ENCODE assay signal across 16 cellular contexts in genomic region chr10:119257894-119258293, GRCh38.
"Had no signal": no experiment of that assay in that cellular context is flagged by ENCODE, and none has a peak within 500 bp of the region (broad histone marks: within the 10 kb centered on the region; RNA-seq: fewer than 3 reads in every experiment).

No MANE protein-coding gene starts in this region.

- H3K27ac ChIP-seq: left lung, psoas muscle, SJSA1, testis had no signal

- ATAC-seq: activated CD8-positive, alpha-beta memory T cell treated with anti-CD3 and anti-CD28 coated beads, Interleukin-2, amount 10 ng/mL, durations not matched to agents 7 days and 5 days; left lung; psoas muscle; sciatic nerve had no signal

- H3K9me3 Mint-ChIP-seq: activated T-cell treated with anti-CD3 and anti-CD28 coated beads, Interleukin-2, amount 50 U/mL, for 24 hours; central memory CD8-positive, alpha-beta T cell; dendritic cell treated with granulocyte-macrophage colony-stimulating factor and Interleukin-4, amounts not matched to agents 40 ng/mL and 50 ng/mL, for 4 days had no signal

- DNase-seq: activated CD4-positive, alpha-beta T cell treated with anti-CD3 and anti-CD28 coated beads for 1 hour; activated CD4-positive, alpha-beta T cell treated with anti-CD3 and anti-CD28 coated beads, Interleukin-2, amount 50 U/mL, for 48 hours; activated CD8-positive, alpha-beta memory T cell treated with anti-CD3 and anti-CD28 coated beads, Interleukin-2, amount 10 ng/mL, durations not matched to agents 7 days and 5 days; activated gamma-delta T cell; activated T-cell treated with anti-CD3 and anti-CD28 coated beads, Interleukin-2, amount 50 U/mL, for 24 hours; erythroblast; left lung; psoas muscle; SW 1271; T1000; testis had no signal

- H3K4me3 Mint-ChIP-seq: activated CD8-positive, alpha-beta memory T cell treated with anti-CD3 and anti-CD28 coated beads, Interleukin-2, amount 10 ng/mL, durations not matched to agents 7 days and 5 days; activated T-cell treated with anti-CD3 and anti-CD28 coated beads, Interleukin-2, amount 50 U/mL, for 24 hours; central memory CD8-positive, alpha-beta T cell; dendritic cell treated with granulocyte-macrophage colony-stimulating factor and Interleukin-4, amounts not matched to agents 40 ng/mL and 50 ng/mL, for 4 days; stimulated activated naive CD8-positive, alpha-beta T cell treated with anti-CD3 and anti-CD28 coated beads, Interleukin-15, Interleukin-2, amounts not matched to agents 100 ng/mL and 50 ng/mL, for 24 hours had no signal

- H3K27me3 ChIP-seq: left lung, SJSA1, testis had no signal

- H3K27ac Mint-ChIP-seq: activated CD8-positive, alpha-beta memory T cell treated with anti-CD3 and anti-CD28 coated beads, Interleukin-2, amount 10 ng/mL, durations not matched to agents 7 days and 5 days; activated T-cell treated with anti-CD3 and anti-CD28 coated beads, Interleukin-2, amount 50 U/mL, for 24 hours; dendritic cell treated with granulocyte-macrophage colony-stimulating factor and Interleukin-4, amounts not matched to agents 40 ng/mL and 50 ng/mL, for 4 days; stimulated activated naive CD8-positive, alpha-beta T cell treated with anti-CD3 and anti-CD28 coated beads, Interleukin-15, Interleukin-2, amounts not matched to agents 100 ng/mL and 50 ng/mL, for 24 hours had no signal

- H3K36me3 ChIP-seq: left lung, SJSA1 had no signal

- H3K9me3 ChIP-seq: left lung, psoas muscle, SJSA1, testis had no signal

- H3K4me3 ChIP-seq: left lung, psoas muscle, SJSA1, testis had no signal

- H3K27me3 Mint-ChIP-seq: activated CD8-positive, alpha-beta memory T cell treated with anti-CD3 and anti-CD28 coated beads, Interleukin-2, amount 10 ng/mL, durations not matched to agents 7 days and 5 days; activated T-cell treated with anti-CD3 and anti-CD28 coated beads, Interleukin-2, amount 50 U/mL, for 24 hours; central memory CD8-positive, alpha-beta T cell; dendritic cell treated with granulocyte-macrophage colony-stimulating factor and Interleukin-4, amounts not matched to agents 40 ng/mL and 50 ng/mL, for 4 days; stimulated activated naive CD8-positive, alpha-beta T cell treated with anti-CD3 and anti-CD28 coated beads, Interleukin-15, Interleukin-2, amounts not matched to agents 100 ng/mL and 50 ng/mL, for 24 hours had no signal
